12 cellular contexts compared by ENCODE assay signal in genomic region chr1:53737648-53738204, GRCh38. TPM values are rescaled to one million over a fixed set of nuclear protein-coding genes. Genes with fewer than 3 reads are reported as not detected.
DNase-seq lines count a peak whose midpoint lies in the region; ATAC-seq and TF ChIP-seq lines count a peak whose summit lies in the region.
"Had no signal": no experiment of that assay in that cellular context is flagged by ENCODE, and none has a peak within 500 bp of the region (broad histone marks: within the 10 kb centered on the region; RNA-seq: fewer than 3 reads in every experiment).

No MANE protein-coding gene starts in this region.

- no peaks in the 10 kb centered on the region for H3K36me3 ChIP-seq in iPS-20b (ENCODE audit: insufficient read depth, low read depth, low read length)
- H3K36me3 ChIP-seq in BE2C = no peaks in the 10 kb centered on the region
- H3K36me3 ChIP-seq: WERI-Rb-1 had no signal

- peak overlapping the region; percentile 77 for H3K4me3 ChIP-seq in astrocyte of the cerebellum (ENCODE audit: low read depth, low read length)
- peak overlapping the region; percentile 56; the same call in 1 of the 2 replicates for H3K4me3 ChIP-seq in iPS-20b (ENCODE audit: low read length)
- peak overlapping the region; percentile 81 for H3K4me3 ChIP-seq in skeletal muscle cell (ENCODE audit: low read depth, low read length)
- no peak overlapping the region for H3K4me3 ChIP-seq in BE2C (ENCODE audit: low read depth, low read length)

- in situ Hi-C loops in astrocyte of the cerebellum (cut with HindIII; ENCODE audit: low sequenced_read_pairs) = loop anchor here (5.0 to 25.0 kb wide), 2 partner anchors 45 to 250 kb away; no protein-coding TSS in a partner anchor

- no peak for TF ChIP-seq CTCF in astrocyte of the cerebellum (IDR thresholded peaks at IDR 0.05; ENCODE audit: low read depth, low read length, missing control alignments)
- no peak for TF ChIP-seq CTCF in BE2C (IDR thresholded peaks at IDR 0.05; ENCODE audit: low read depth, low read length)

- DNase-seq in DMS53 (lab: John Stamatoyannopoulos, UW) (peak; percentile 64), DMS53 treated with DMSO at 0.1 percent for 48 hours (lab: John Stamatoyannopoulos, UW; ENCODE audit: unreplicated experiment) (no peak), astrocyte of the cerebellum (ENCODE audit: low read depth) (no peak), skeletal muscle cell (ENCODE audit: low read depth) (no peak), BE2C (no peak)
- no peak for DNase-seq in activated CD4-positive, alpha-beta T cell treated with anti-CD3 and anti-CD28 coated beads for 4 hours
- DNase-seq: cortex of kidney, NCI-H187, WERI-Rb-1 had no signal

- H3K27ac ChIP-seq in iPS-20b (ENCODE audit: low read length) = no peak overlapping the region
- H3K27ac ChIP-seq: 22Rv1, WERI-Rb-1 had no signal

- H3K9me3 ChIP-seq in iPS-20b (ENCODE audit: insufficient read depth, low read depth, low read length) = no peaks in the 10 kb centered on the region
- no peaks in the 10 kb centered on the region for H3K9me3 ChIP-seq in BE2C

- peaks cover 4% of the 10 kb centered on the region; the same call in 1 of the 2 replicates for H3K4me1 ChIP-seq in iPS-20b (ENCODE audit: insufficient read depth, low read length)
- no peaks in the 10 kb centered on the region for H3K4me1 ChIP-seq in BE2C

- no peak for ATAC-seq in HG03045 (IDR thresholded peaks at IDR 0.05; ENCODE audit: unreplicated experiment)

- peaks cover 90% of the 10 kb centered on the region for H3K27me3 ChIP-seq in iPS-20b (ENCODE audit: insufficient read depth, low read length)
- H3K27me3 ChIP-seq in BE2C = peaks cover 20% of the 10 kb centered on the region

- H3K9ac ChIP-seq in iPS-20b (ENCODE audit: low read depth, low read length) = no peak overlapping the region

RNA-seq across cellular contexts. Expression of gene GLIS1, which starts 1.2 kb away (rescaled TPM):
- 0.42 TPM for polyA plus RNA-seq in BE2C (2012; ENCODE audit: insufficient read depth, insufficient read length, low read depth)
